ENCODE assay signal across 22 cellular contexts in the genomic region with DNA sequence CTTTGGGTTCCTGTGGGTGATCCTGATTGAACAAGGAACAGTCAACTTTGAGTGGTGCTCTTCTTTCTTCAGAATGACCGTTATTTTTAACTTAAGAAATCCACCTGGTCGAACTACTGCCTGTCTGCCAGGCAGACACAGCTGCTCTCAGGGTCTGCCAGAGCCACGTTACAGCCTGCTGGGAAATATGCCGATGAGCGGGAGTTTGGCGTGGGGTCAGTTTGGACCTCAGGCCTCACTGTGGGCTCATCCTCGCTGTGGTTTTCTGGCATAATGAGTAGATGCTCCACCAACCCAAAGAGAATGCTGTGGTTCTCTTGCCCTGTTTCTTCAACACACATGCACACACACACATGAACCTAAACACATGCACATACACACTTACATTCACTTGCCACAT.
"Had no signal": no experiment of that assay in that cellular context is flagged by ENCODE, and none has a peak within 500 bp of the region (broad histone marks: within the 10 kb centered on the region; RNA-seq: fewer than 3 reads in every experiment).

No MANE protein-coding gene starts in this region.

- H3K9me3 ChIP-seq: esophagus muscularis mucosa, gastroesophageal sphincter, heart left ventricle, left lung, prostate gland, right atrium auricular region, sigmoid colon, thoracic aorta, tibial nerve, upper lobe of left lung had no signal

- H3K79me2 ChIP-seq: hepatocyte had no signal

- H3K9me3 Mint-ChIP-seq: stimulated activated memory B cell treated with anti-CD40 and anti-IgM and Interleukin-4, amounts not matched to agents 10 μg/mL and 1 μg/mL and 100 μg/mL, for 72 hours; stimulated activated naive CD8-positive, alpha-beta T cell treated with anti-CD3 and anti-CD28 coated beads, Interleukin-15, Interleukin-2, amounts not matched to agents 100 ng/mL and 50 ng/mL, for 24 hours had no signal

- H3K27me3 Mint-ChIP-seq: stimulated activated naive CD8-positive, alpha-beta T cell treated with anti-CD3 and anti-CD28 coated beads, Interleukin-15, Interleukin-2, amounts not matched to agents 100 ng/mL and 50 ng/mL, for 24 hours had no signal

- H3K4me3 ChIP-seq: coronary artery, esophagus muscularis mucosa, gastroesophageal sphincter, heart left ventricle, hepatocyte, left lung, prostate gland, right atrium auricular region, sigmoid colon, skin epidermis, spleen, thoracic aorta, tibial nerve, upper lobe of left lung had no signal

- H3K27me3 ChIP-seq: esophagus muscularis mucosa, foreskin keratinocyte, gastroesophageal sphincter, heart left ventricle, hepatocyte, left lung, right atrium auricular region, sigmoid colon, spleen, tibial nerve, upper lobe of left lung had no signal

- H3K27ac Mint-ChIP-seq: natural killer cell; stimulated activated memory B cell treated with anti-CD40 and anti-IgM and Interleukin-4, amounts not matched to agents 10 μg/mL and 1 μg/mL and 100 μg/mL, for 72 hours; stimulated activated naive CD8-positive, alpha-beta T cell treated with anti-CD3 and anti-CD28 coated beads, Interleukin-15, Interleukin-2, amounts not matched to agents 100 ng/mL and 50 ng/mL, for 24 hours had no signal

- H3K4me2 ChIP-seq: hepatocyte had no signal

- H3K27ac ChIP-seq: coronary artery, esophagus muscularis mucosa, foreskin keratinocyte, gastroesophageal sphincter, heart left ventricle, hepatocyte, left lung, prostate gland, right atrium auricular region, sigmoid colon, skin epidermis, spleen, thoracic aorta, tibial nerve, upper lobe of left lung had no signal

- H3K36me3 ChIP-seq: esophagus muscularis mucosa, gastroesophageal sphincter, heart left ventricle, left lung, prostate gland, right atrium auricular region, sigmoid colon, spleen, thoracic aorta, tibial nerve, upper lobe of left lung had no signal

- H3K36me3 Mint-ChIP-seq: natural killer cell; stimulated activated memory B cell treated with anti-CD40 and anti-IgM and Interleukin-4, amounts not matched to agents 10 μg/mL and 1 μg/mL and 100 μg/mL, for 72 hours had no signal

- H2AFZ ChIP-seq: hepatocyte had no signal

- H3K4me3 Mint-ChIP-seq: natural killer cell; stimulated activated memory B cell treated with anti-CD40 and anti-IgM and Interleukin-4, amounts not matched to agents 10 μg/mL and 1 μg/mL and 100 μg/mL, for 72 hours; stimulated activated naive CD8-positive, alpha-beta T cell treated with anti-CD3 and anti-CD28 coated beads, Interleukin-15, Interleukin-2, amounts not matched to agents 100 ng/mL and 50 ng/mL, for 24 hours had no signal

- DNase-seq: dermis blood vessel endothelial cell; effector memory CD4-positive, alpha-beta T cell; foreskin keratinocyte; heart left ventricle; left cardiac atrium; left lung; natural killer cell; sigmoid colon; spleen; stimulated activated CD4-positive, alpha-beta T cell treated with anti-CD3 and anti-CD28 coated beads, Interleukin-4, amount 100 ng/mL, for 4 hours; upper lobe of left lung had no signal

- H3K4me1 Mint-ChIP-seq: natural killer cell; stimulated activated memory B cell treated with anti-CD40 and anti-IgM and Interleukin-4, amounts not matched to agents 10 μg/mL and 1 μg/mL and 100 μg/mL, for 72 hours had no signal

- ATAC-seq: foreskin keratinocyte; gastroesophageal sphincter; heart left ventricle; left cardiac atrium; left lung; natural killer cell; stimulated activated memory B cell treated with anti-CD40 and anti-IgM and Interleukin-4, amounts not matched to agents 10 μg/mL and 1 μg/mL and 100 μg/mL, for 72 hours had no signal

- H3K4me1 ChIP-seq: foreskin keratinocyte, gastroesophageal sphincter, left lung, prostate gland, right atrium auricular region, sigmoid colon, spleen, tibial nerve, upper lobe of left lung had no signal
